Comparison of ENCODE assay signal across 15 cellular contexts in the genomic region with DNA sequence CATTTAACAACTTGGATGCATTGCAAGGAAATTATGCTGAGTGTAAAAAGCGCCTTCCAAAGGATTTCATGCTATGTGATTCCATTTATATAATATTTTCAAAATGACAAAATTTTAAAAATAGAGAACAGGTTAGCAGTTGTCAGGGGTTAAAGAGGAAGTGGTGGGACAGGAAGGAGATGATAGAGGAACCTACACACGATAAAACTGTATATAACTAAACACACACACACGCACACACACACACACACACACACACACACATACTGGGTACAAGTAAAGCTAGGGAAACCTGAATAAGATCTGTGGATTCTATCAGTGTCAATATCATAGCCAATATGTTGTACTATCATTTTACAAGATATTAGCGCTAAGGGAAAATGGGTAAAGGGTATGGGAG. TPM values are rescaled to one million over a fixed set of nuclear protein-coding genes. Genes with fewer than 3 reads are reported as not detected.
DNase-seq lines count a peak whose midpoint lies in the region; ATAC-seq and TF ChIP-seq lines count a peak whose summit lies in the region.
"Had no signal": no experiment of that assay in that cellular context is flagged by ENCODE, and none has a peak within 500 bp of the region (broad histone marks: within the 10 kb centered on the region; RNA-seq: fewer than 3 reads in every experiment).

No MANE protein-coding gene starts in this region.

- H3K9me3 ChIP-seq in BLaER1 treated with 17β-estradiol and CSF1 and Interleukin-3, amounts not matched to agents 10 nM and 100 nM (replicated peaks in 1 of 11) = 0 out of 22 replicates have a peak, but pooled peaks cover 0 to 4% (median 0%) of the 10 kb centered on the region in 11 experiments
- H3K9me3 ChIP-seq in SU-DHL-6 (ENCODE audit: insufficient read depth, low read length) (no peaks in the 10 kb centered on the region), PC-3 (ENCODE audit: low read length) (no peaks in the 10 kb centered on the region)
- H3K9me3 ChIP-seq: colonic mucosa, uterus had no signal

- H2AFZ ChIP-seq in GM23338 (no peak overlapping the region), SU-DHL-6 (ENCODE audit: low read depth, low read length, severe bottlenecking) (no peak overlapping the region), PC-3 (ENCODE audit: low read length) (no peak overlapping the region)

- peaks cover 4% of the 10 kb centered on the region for H3K27me3 Mint-ChIP-seq in GM23338 (ENCODE audit: insufficient read depth, low read depth, poor library complexity)
- no peaks in the 10 kb centered on the region for H3K27me3 Mint-ChIP-seq in central memory CD8-positive, alpha-beta T cell

- CTCF ChIA-PET in PC-3 (lab: Charles Lee) = interaction anchor here (0.6 kb wide), 2 partner anchors 18 to 150 kb away, joined by 4 to 6 read pairs; partner anchors contain the start of gene MAP3K9

- H3K9ac ChIP-seq in BLaER1 treated with 17β-estradiol and CSF1 and Interleukin-3, amounts not matched to agents 10 nM and 100 nM = no peak overlapping the region
- H3K9ac ChIP-seq in SU-DHL-6 (ENCODE audit: low read length) (peak overlapping the region; percentile 57), PC-3 (ENCODE audit: low read length) (no peak overlapping the region)

- POLR2A ChIA-PET in PC-3 (lab: Charles Lee; ENCODE audit: unreplicated experiment) = no interaction called here

- no TSS peak for BruUV-seq in PC-3 (replicated peaks; lab: Mats Ljungman, UMichigan)

- no peak for TF ChIP-seq CTCF in GM23338 (conservative IDR thresholded peaks at IDR 0.05; ENCODE audit: low read depth in 2 of 2)
- no peak for TF ChIP-seq CTCF in SU-DHL-6 (IDR thresholded peaks at IDR 0.05; ENCODE audit: insufficient read depth, low read length, poor library complexity, severe bottlenecking)
- no peak for TF ChIP-seq CTCF in PC-3 (conservative IDR thresholded peaks at IDR 0.05; ENCODE audit: low read depth, low read length)
- no peak for TF ChIP-seq CTCF in lower leg skin (IDR thresholded peaks at IDR 0.05)

- H3K4me3 ChIP-seq in BLaER1 treated with 17β-estradiol and CSF1 and Interleukin-3, amounts not matched to agents 10 nM and 100 nM = no peak overlapping the region
- H3K4me3 ChIP-seq in GM23338 = no peak overlapping the region
- peak overlapping the region; percentile 12 for H3K4me3 ChIP-seq in SU-DHL-6 (ENCODE audit: insufficient read depth, low read length, poor library complexity, severe bottlenecking)
- H3K4me3 ChIP-seq in PC-3 (ENCODE audit: low read length) = no peak overlapping the region
- no peak overlapping the region for H3K4me3 ChIP-seq in lower leg skin (ENCODE audit: low read depth, poor library complexity, severe bottlenecking)
- H3K4me3 ChIP-seq: colonic mucosa, uterus had no signal

- H3F3A ChIP-seq in GM23338 (replicated peaks; ENCODE audit: low read depth) (peaks cover 11% of the 10 kb centered on the region; the same call in 1 of the 2 replicates), SU-DHL-6 (ENCODE audit: insufficient read depth) (peaks cover 83% of the 10 kb centered on the region), PC-3 (ENCODE audit: low read length, unreplicated experiment) (no peaks in the 10 kb centered on the region)

- WGBS in lower leg skin, 2 donors = 58 to 81% methylated on average over 4 of the region's 4 CpGs

- H4K20me1 ChIP-seq in BLaER1 treated with 17β-estradiol and CSF1 and Interleukin-3, amounts not matched to agents 10 nM and 100 nM = no peaks in the 10 kb centered on the region
- H4K20me1 ChIP-seq in GM23338 (replicated peaks; ENCODE audit: insufficient read depth) (no peaks in the 10 kb centered on the region; the same call in 1 of the 2 replicates), SU-DHL-6 (ENCODE audit: low read depth, low read length) (no peaks in the 10 kb centered on the region), PC-3 (ENCODE audit: low read length) (no peaks in the 10 kb centered on the region)

- no peak overlapping the region for H3K27ac ChIP-seq in BLaER1 treated with 17β-estradiol and CSF1 and Interleukin-3, amounts not matched to agents 10 nM and 100 nM
- H3K27ac ChIP-seq in GM23338 (ENCODE audit: low read depth) (peak overlapping the region; percentile 79), SU-DHL-6 (ENCODE audit: low read depth, low read length) (peak overlapping the region; percentile 98), PC-3 (ENCODE audit: low read length) (no peak overlapping the region)
- H3K27ac ChIP-seq: colonic mucosa, uterus, WERI-Rb-1 had no signal

- no peak for DNase-seq in GM23338 (ENCODE audit: low spot score)
- no peak for DNase-seq in central memory CD8-positive, alpha-beta T cell (ENCODE audit: low spot score in 2 of 2)
- no peak for DNase-seq in PC-3
- DNase-seq in lower leg skin (ENCODE audit: low spot score in 2 of 2) = no peak
- no peak for DNase-seq in NCI-H2196 (lab: John Stamatoyannopoulos, UW; ENCODE audit: unreplicated experiment)
- DNase-seq: colonic mucosa, NCI-H1930, small intestine, uterus, WERI-Rb-1 had no signal

- peak overlapping the region; percentile 93 for H3K27ac Mint-ChIP-seq in GM23338
- peak overlapping the region; percentile 91 for H3K27ac Mint-ChIP-seq in central memory CD8-positive, alpha-beta T cell (ENCODE audit: low read depth)

- intact Hi-C loops in PC-3 (cut with micrococcal nuclease) (no loop called here), lower leg skin (cut with DNase I; ENCODE audit: low total_unique reads) (no loop called here)

- peaks cover 81% of the 10 kb centered on the region for H3K4me1 Mint-ChIP-seq in GM23338
- H3K4me1 Mint-ChIP-seq in central memory CD8-positive, alpha-beta T cell = peaks cover 75% of the 10 kb centered on the region

- H3K4me1 ChIP-seq in BLaER1 treated with 17β-estradiol and CSF1 and Interleukin-3, amounts not matched to agents 10 nM and 100 nM = peaks cover 52 to 100% (median 97%) of the 10 kb centered on the region in 10 experiments
- H3K4me1 ChIP-seq in GM23338 (ENCODE audit: insufficient read depth) (peaks cover 77% of the 10 kb centered on the region), PC-3 (ENCODE audit: insufficient read depth, low read length) (peaks cover 8% of the 10 kb centered on the region; the same call in 1 of the 2 replicates)
- H3K4me1 ChIP-seq: colonic mucosa, uterus had no signal

- H3K4me3 Mint-ChIP-seq in GM23338 = no peak overlapping the region; the same call in 2 of the 3 replicates
- peak overlapping the region; percentile 57 for H3K4me3 Mint-ChIP-seq in central memory CD8-positive, alpha-beta T cell
- H3K4me3 Mint-ChIP-seq: neural crest cell had no signal

- no peaks in the 10 kb centered on the region for H3K9me3 Mint-ChIP-seq in GM23338
- no peaks in the 10 kb centered on the region for H3K9me3 Mint-ChIP-seq in central memory CD8-positive, alpha-beta T cell
- H3K9me3 Mint-ChIP-seq: neural crest cell had no signal

- ATAC-seq in GM23338 (no peak), PC-3 (no peak)
- ATAC-seq in central memory CD8-positive, alpha-beta T cell (replicated peaks; ENCODE audit: extremely low read depth, poor library complexity, severe bottlenecking) = no peak
- no peak for ATAC-seq in activated CD4-positive, CD25-positive, alpha-beta regulatory T cell treated with anti-CD3 and anti-CD28 coated beads, Interleukin-2, amount 50 U/mL, for 24 hours
- ATAC-seq: Panc1 had no signal

- TF ChIP-seq POLR2A in lower leg skin (IDR thresholded peaks at IDR 0.05) = no peak

- H3K9me2 ChIP-seq in GM23338 (ENCODE audit: insufficient read depth) = no peaks in the 10 kb centered on the region
- H3K9me2 ChIP-seq in SU-DHL-6 (replicated peaks; ENCODE audit: insufficient read depth, low read length) = no peaks in the 10 kb centered on the region
- no peaks in the 10 kb centered on the region for H3K9me2 ChIP-seq in PC-3 (replicated peaks; ENCODE audit: low read length)

- no peaks in the 10 kb centered on the region for H3K27me3 ChIP-seq in BLaER1 treated with 17β-estradiol and CSF1 and Interleukin-3, amounts not matched to agents 10 nM and 100 nM
- no peaks in the 10 kb centered on the region for H3K27me3 ChIP-seq in GM23338 (ENCODE audit: insufficient read depth)
- no peaks in the 10 kb centered on the region for H3K27me3 ChIP-seq in SU-DHL-6 (ENCODE audit: low read length)
- H3K27me3 ChIP-seq in PC-3 (ENCODE audit: low read length) = no peaks in the 10 kb centered on the region
- H3K27me3 ChIP-seq: colonic mucosa, uterus had no signal

- H3K36me3 Mint-ChIP-seq in GM23338 (ENCODE audit: low read depth) = peaks cover 54% of the 10 kb centered on the region
- H3K36me3 Mint-ChIP-seq in central memory CD8-positive, alpha-beta T cell (ENCODE audit: insufficient read depth) = peaks cover 5% of the 10 kb centered on the region

- peak overlapping the region; percentile 32 to 90 (median 47); a peak in 20 of 22 replicates for H3K4me2 ChIP-seq in BLaER1 treated with 17β-estradiol and CSF1 and Interleukin-3, amounts not matched to agents 10 nM and 100 nM
- H3K4me2 ChIP-seq in GM23338 = peak overlapping the region; percentile 33
- peak overlapping the region; percentile 85 for H3K4me2 ChIP-seq in SU-DHL-6 (ENCODE audit: low read depth, low read length, poor library complexity, severe bottlenecking)
- no peak overlapping the region for H3K4me2 ChIP-seq in PC-3 (ENCODE audit: low read length)

- H3K36me3 ChIP-seq in BLaER1 treated with 17β-estradiol and CSF1 and Interleukin-3, amounts not matched to agents 10 nM and 100 nM = no peaks in the 10 kb centered on the region
- H3K36me3 ChIP-seq in GM23338 (ENCODE audit: insufficient read depth) (peaks cover 8% of the 10 kb centered on the region; the same call in 1 of the 2 replicates), SU-DHL-6 (ENCODE audit: low read length) (peaks cover 10% of the 10 kb centered on the region), PC-3 (ENCODE audit: low read depth, low read length) (no peaks in the 10 kb centered on the region)
- H3K36me3 ChIP-seq: colonic mucosa, uterus, WERI-Rb-1 had no signal

- H3K79me2 ChIP-seq in GM23338 (replicated peaks; ENCODE audit: insufficient read depth) (peaks cover 82% of the 10 kb centered on the region), SU-DHL-6 (ENCODE audit: insufficient read depth, low read length) (peaks cover 81% of the 10 kb centered on the region), PC-3 (ENCODE audit: low read length) (no peaks in the 10 kb centered on the region)

TF ChIP-seq in GM23338, 12 proteins besides CTCF, POLR2A, EP300 and RAD21:
- TF ChIP-seq JUNB (IDR thresholded peaks at IDR 0.05; ENCODE audit: unreplicated experiment) = no peak

RNA-seq across cellular contexts. Expression of gene TTC9, which starts 17.2 kb away (rescaled TPM):
- total RNA-seq in GM23338 (2014; rRNA removed; shearing (Covaris generic)) = 29.2 and 34.2 TPM in 2 replicates
- 9.9 and 10.3 TPM in 2 replicates for polyA plus RNA-seq in GM23338 (2016; fragmentation: Nextera tagmentation; extraction: Ambion mirVana)
- total RNA-seq in PC-3 (2014; rRNA removed) (3.6 and 4.1 TPM in 2 replicates), lower leg skin (10 to 100 TPM in 2 of 4 donors, 1 to 10 TPM in 2; 6.3 to 10.2 (median 8.7) TPM)

RNA-seq across cellular contexts. Expression of gene MED6, which starts 58.4 kb away (rescaled TPM):
- 49.2 and 49.4 TPM in 2 replicates for total RNA-seq in GM23338 (2014; rRNA removed; shearing (Covaris generic))
- polyA plus RNA-seq in GM23338 (2016; fragmentation: Nextera tagmentation; extraction: Ambion mirVana) = 32.1 and 49.6 TPM in 2 replicates
- total RNA-seq in PC-3 (2014; rRNA removed) = 37.8 and 46.9 TPM in 2 replicates
- total RNA-seq in lower leg skin = 10 to 100 TPM; 27.1 to 58.7 (median 44.3) TPM

Comparison
In these comparisons a context has a peak if more than half of its experiments do, and no peak if none do; other contexts are left out.
1. H3K27ac ChIP-seq: peak in GM23338 (single experiment) and SU-DHL-6 (single experiment); none in BLaER1 treated with 17β-estradiol and CSF1 and Interleukin-3, amounts not matched to agents 10 nM and 100 nM (0 of 11) and PC-3 (single experiment).